In genomic region chr6:51323056-51323455, GRCh38 we compare ENCODE assay signal across 20 cellular contexts.
DNase-seq lines count a peak whose midpoint lies in the region; ATAC-seq and TF ChIP-seq lines count a peak whose summit lies in the region.
"Had no signal": no experiment of that assay in that cellular context is flagged by ENCODE, and none has a peak within 500 bp of the region (broad histone marks: within the 10 kb centered on the region; RNA-seq: fewer than 3 reads in every experiment).

No MANE protein-coding gene starts in this region.

- H3K36me3 ChIP-seq in transverse colon: no peaks in the 10 kb centered on the region

- intact Hi-C loops in transverse colon (cut with DNase I; ENCODE audit: low total_unique reads): no loop called here

- TF ChIP-seq CTCF in epithelial cell of esophagus (IDR thresholded peaks at IDR 0.05; ENCODE audit: insufficient read depth, low read depth, low read length, missing control alignments): no peak
- TF ChIP-seq CTCF in transverse colon (IDR thresholded peaks at IDR 0.05): no peak

- WGBS in transverse colon (ENCODE audit: low coverage in 1 of 2), 2 donors: 17 to 75% methylated on average over 1 of the region's 1 CpG

- DNase-seq in DMS79 (lab: John Stamatoyannopoulos, UW) (peak; percentile 31), NCI-H1436 treated with DMSO at 0.1 percent for 48 hours (lab: John Stamatoyannopoulos, UW) (peak; percentile 92), NCI-H2227 (lab: John Stamatoyannopoulos, UW; ENCODE audit: unreplicated experiment) (peak; percentile 34), epithelial cell of esophagus (ENCODE audit: low read depth) (peak; percentile 15), transverse colon (no peak), pons (ENCODE audit: low spot score) (no peak), NCI-H1930 (lab: John Stamatoyannopoulos, UW) (no peak)
- DNase-seq: NCI-H1092, NCI-H146, NCI-H2081, NCI-H226, NCI-H510A, NCI-H748 treated with DMSO at 0.1 percent for 48 hours, SHP77, T-helper 9 cell had no signal

- no peak for TF ChIP-seq EP300 in transverse colon (IDR thresholded peaks at IDR 0.05; ENCODE audit: low read depth)

- no peaks in the 10 kb centered on the region for H3K27me3 ChIP-seq in transverse colon

- in situ Hi-C loops in transverse colon (cut with MboI; ENCODE audit: low pct_ligation_motif_present in 1 of 4, low pct_unique_long_range_greater_than_20kb in 1 of 4, low sequenced_read_pairs in 3 of 4): no loop called here

- TF ChIP-seq POLR2A in transverse colon (IDR thresholded peaks at IDR 0.05): no peak

- ATAC-seq in HG03095 (IDR thresholded peaks at IDR 0.05; ENCODE audit: unreplicated experiment): no peak
- ATAC-seq: GM12878, HCT116 had no signal

- no peaks in the 10 kb centered on the region for H3K9me3 ChIP-seq in transverse colon

- H3K4me1 ChIP-seq in transverse colon: no peaks in the 10 kb centered on the region

- no peak overlapping the region for H3K27ac ChIP-seq in transverse colon
- H3K27ac ChIP-seq: RWPE1 had no signal

- no peak overlapping the region for H3K4me3 ChIP-seq in epithelial cell of esophagus (ENCODE audit: low read length)
- no peak overlapping the region for H3K4me3 ChIP-seq in transverse colon
- H3K4me3 ChIP-seq: GM12878, SK-N-MC had no signal

Comparison
In these comparisons a context has a peak if more than half of its experiments do, and no peak if none do; other contexts are left out.
1. DNase-seq: peak in DMS79 (single experiment), NCI-H1436 treated with DMSO at 0.1 percent for 48 hours (single experiment), NCI-H2227 (single experiment) and epithelial cell of esophagus (single experiment); none in transverse colon (single experiment), pons (single experiment) and NCI-H1930 (0 of 2).